9 cellular contexts compared by ENCODE assay signal in the genomic region with DNA sequence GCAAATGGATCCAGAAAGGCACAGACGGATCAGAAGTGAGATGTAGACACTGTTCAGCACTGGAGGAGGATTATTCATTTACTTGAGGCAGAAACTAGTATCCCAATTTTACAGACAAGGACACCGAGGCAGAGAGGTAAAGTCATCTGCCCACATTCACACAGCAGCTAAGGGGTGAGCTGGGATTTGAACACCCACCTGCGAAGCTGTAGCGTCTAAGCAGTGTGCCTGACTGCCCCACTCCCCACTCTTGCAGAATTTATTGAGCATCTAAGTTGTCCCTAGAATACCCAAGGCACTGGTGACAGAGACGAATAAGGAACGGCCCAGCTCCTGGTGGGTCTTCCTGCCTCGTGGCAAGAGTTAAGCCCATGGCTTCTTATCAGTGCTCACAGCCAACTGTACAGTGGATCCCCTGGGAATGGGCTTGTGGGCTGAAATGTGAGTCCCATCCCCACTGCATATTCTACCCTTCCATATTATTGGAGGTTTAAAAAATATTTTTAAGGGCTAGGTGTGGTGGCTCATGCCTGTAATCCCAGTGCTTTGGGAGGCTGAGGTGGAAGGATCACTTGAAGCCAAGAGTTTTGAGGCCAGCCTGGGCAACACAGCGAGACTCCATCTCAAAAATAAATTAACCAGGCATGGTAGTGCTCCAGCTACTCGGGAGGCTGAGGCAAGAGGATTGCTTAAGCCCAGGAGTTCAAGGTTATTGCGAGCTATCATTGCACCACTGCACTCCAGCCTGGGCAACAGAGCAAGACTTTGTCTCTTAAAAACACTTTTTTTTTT.
DNase-seq lines count a peak whose midpoint lies in the region; ATAC-seq and TF ChIP-seq lines count a peak whose summit lies in the region.
"Had no signal": no experiment of that assay in that cellular context is flagged by ENCODE, and none has a peak within 500 bp of the region (broad histone marks: within the 10 kb centered on the region; RNA-seq: fewer than 3 reads in every experiment).

No MANE protein-coding gene starts in this region.

- DNase-seq in AML-193 (lab: John Stamatoyannopoulos, UW) (peak; percentile 17 to 43), HFFc6 (no peak), RPMI8226 (no peak)
- DNase-seq in central memory CD8-positive, alpha-beta T cell (ENCODE audit: low spot score in 2 of 2) = no peak
- no peak for DNase-seq in natural killer cell treated with Interleukin-12 subunit alpha and Interleukin-12 subunit beta and Interleukin-15 and Interleukin-18, amount 100 ng/mL, for 72 hours (ENCODE audit: low spot score)
- DNase-seq in stimulated activated naive CD4-positive, alpha-beta T cell (lab: John Stamatoyannopoulos, UW) = no peak

- no peak overlapping the region; the same call in 1 of the 2 replicates for H3K9ac ChIP-seq in KMS-11

- H3K4me2 ChIP-seq in KMS-11 = peak overlapping the region; percentile 54

- H3K4me1 ChIP-seq in KMS-11 (ENCODE audit: low read depth, poor library complexity, severe bottlenecking) = peaks cover 5% of the 10 kb centered on the region

- peak overlapping the region; percentile 95 for H3K4me3 Mint-ChIP-seq in central memory CD8-positive, alpha-beta T cell
- peak overlapping the region; percentile 95 for H3K4me3 Mint-ChIP-seq in natural killer cell treated with Interleukin-12 subunit alpha and Interleukin-12 subunit beta and Interleukin-15 and Interleukin-18, amount 100 ng/mL, for 72 hours
- H3K4me3 Mint-ChIP-seq in HFFc6 = no peak overlapping the region

- TF ChIP-seq CTCF in KMS-11 (conservative IDR thresholded peaks at IDR 0.05; ENCODE audit: low read depth, low read length) (no peak), HFFc6 (IDR thresholded peaks at IDR 0.05) (no peak)

- H3K36me3 ChIP-seq in KMS-11 (ENCODE audit: insufficient read depth) = no peaks in the 10 kb centered on the region

- H3K4me3 ChIP-seq in KMS-11 (IDR thresholded peaks at IDR 0.05; ENCODE audit: insufficient read depth, low read depth, low read length) = no peak overlapping the region

- peaks cover 51% of the 10 kb centered on the region for H3K4me1 Mint-ChIP-seq in central memory CD8-positive, alpha-beta T cell
- peaks cover 47 to 56% of the 10 kb centered on the region in 2 donors for H3K4me1 Mint-ChIP-seq in natural killer cell treated with Interleukin-12 subunit alpha and Interleukin-12 subunit beta and Interleukin-15 and Interleukin-18, amount 100 ng/mL, for 72 hours (ENCODE audit: low read depth in 2 of 2)
- H3K4me1 Mint-ChIP-seq in HFFc6 (ENCODE audit: low read depth) = peaks cover 13% of the 10 kb centered on the region

- no peaks in the 10 kb centered on the region for H4K20me1 ChIP-seq in KMS-11 (ENCODE audit: insufficient read depth)

- peaks cover 35% of the 10 kb centered on the region for H3K36me3 Mint-ChIP-seq in central memory CD8-positive, alpha-beta T cell (ENCODE audit: insufficient read depth)
- H3K36me3 Mint-ChIP-seq in natural killer cell treated with Interleukin-12 subunit alpha and Interleukin-12 subunit beta and Interleukin-15 and Interleukin-18, amount 100 ng/mL, for 72 hours = peaks cover 5% of the 10 kb centered on the region
- no peaks in the 10 kb centered on the region for H3K36me3 Mint-ChIP-seq in HFFc6 (ENCODE audit: low read depth)

- no peaks in the 10 kb centered on the region for H3K9me3 Mint-ChIP-seq in central memory CD8-positive, alpha-beta T cell
- H3K9me3 Mint-ChIP-seq in natural killer cell treated with Interleukin-12 subunit alpha and Interleukin-12 subunit beta and Interleukin-15 and Interleukin-18, amount 100 ng/mL, for 72 hours = no peaks in the 10 kb centered on the region
- H3K9me3 Mint-ChIP-seq in HFFc6 = no peaks in the 10 kb centered on the region

- no peaks in the 10 kb centered on the region for H3K27me3 ChIP-seq in KMS-11 (ENCODE audit: insufficient read depth, low read depth)

- peak overlapping the region; percentile 97 for H3K27ac Mint-ChIP-seq in central memory CD8-positive, alpha-beta T cell (ENCODE audit: low read depth)
- H3K27ac Mint-ChIP-seq in natural killer cell treated with Interleukin-12 subunit alpha and Interleukin-12 subunit beta and Interleukin-15 and Interleukin-18, amount 100 ng/mL, for 72 hours = peak overlapping the region; percentile 86 to 91
- H3K27ac Mint-ChIP-seq in HFFc6 = no peak overlapping the region

- H3K79me2 ChIP-seq in KMS-11 (ENCODE audit: insufficient read depth, low read depth) = no peaks in the 10 kb centered on the region

- H2AFZ ChIP-seq in KMS-11 (ENCODE audit: low read depth) = no peak overlapping the region

- ATAC-seq in central memory CD8-positive, alpha-beta T cell (replicated peaks; ENCODE audit: extremely low read depth, poor library complexity, severe bottlenecking) = no peak
- no peak for ATAC-seq in natural killer cell treated with Interleukin-12 subunit alpha and Interleukin-12 subunit beta and Interleukin-15 and Interleukin-18, amount 100 ng/mL, for 72 hours
- no peak for ATAC-seq in HG03457 (IDR thresholded peaks at IDR 0.05; ENCODE audit: unreplicated experiment)

- H3K27ac ChIP-seq in KMS-11 = peak overlapping the region; percentile 53
- H3K27ac ChIP-seq: RWPE1 had no signal

- no peaks in the 10 kb centered on the region for H3K27me3 Mint-ChIP-seq in central memory CD8-positive, alpha-beta T cell
- no peaks in the 10 kb centered on the region for H3K27me3 Mint-ChIP-seq in natural killer cell treated with Interleukin-12 subunit alpha and Interleukin-12 subunit beta and Interleukin-15 and Interleukin-18, amount 100 ng/mL, for 72 hours
- peaks cover 26% of the 10 kb centered on the region for H3K27me3 Mint-ChIP-seq in HFFc6 (ENCODE audit: insufficient read depth)

Comparison
In these comparisons a context has a peak if more than half of its experiments do, and no peak if none do; other contexts are left out.
1. DNase-seq: peak in AML-193 (2 of 2); none in central memory CD8-positive, alpha-beta T cell (0 of 2), natural killer cell treated with Interleukin-12 subunit alpha and Interleukin-12 subunit beta and Interleukin-15 and Interleukin-18, amount 100 ng/mL, for 72 hours (single experiment), stimulated activated naive CD4-positive, alpha-beta T cell (0 of 6), HFFc6 (single experiment) and RPMI8226 (single experiment).